ENCODE assay signal across 1 cellular context in the genomic region with DNA sequence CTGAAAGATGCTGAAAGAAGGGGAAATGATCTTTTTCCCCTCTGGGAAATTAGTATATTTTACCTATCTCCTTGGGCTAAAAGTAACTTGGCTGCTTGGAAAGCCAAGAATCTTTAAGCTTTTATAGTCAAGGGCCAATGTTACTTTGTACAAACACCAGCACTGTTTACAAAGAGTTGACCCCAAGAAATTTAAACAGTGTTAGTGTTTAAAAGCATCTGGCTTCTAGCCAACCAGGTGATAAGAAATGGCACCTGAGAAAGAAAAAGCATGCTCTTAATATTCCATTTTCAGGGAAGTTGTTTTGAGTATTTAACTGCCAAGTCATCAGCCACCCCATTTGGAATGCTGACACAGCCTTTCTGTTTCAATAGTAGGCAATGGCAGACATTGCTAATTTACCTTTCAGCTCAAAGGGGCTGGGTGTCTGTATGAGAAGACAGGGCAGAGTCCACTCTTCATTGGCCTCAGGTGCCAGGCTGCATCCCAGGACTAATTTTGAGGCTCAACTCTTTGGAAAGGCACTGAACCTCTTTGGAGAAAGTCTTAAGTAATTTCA.
TF ChIP-seq lines count a peak whose summit lies in the region.

No MANE protein-coding gene starts in this region.

TF ChIP-seq in GM23338, 12 proteins besides CTCF, POLR2A, EP300 and RAD21:
- TF ChIP-seq, protein P1, sequence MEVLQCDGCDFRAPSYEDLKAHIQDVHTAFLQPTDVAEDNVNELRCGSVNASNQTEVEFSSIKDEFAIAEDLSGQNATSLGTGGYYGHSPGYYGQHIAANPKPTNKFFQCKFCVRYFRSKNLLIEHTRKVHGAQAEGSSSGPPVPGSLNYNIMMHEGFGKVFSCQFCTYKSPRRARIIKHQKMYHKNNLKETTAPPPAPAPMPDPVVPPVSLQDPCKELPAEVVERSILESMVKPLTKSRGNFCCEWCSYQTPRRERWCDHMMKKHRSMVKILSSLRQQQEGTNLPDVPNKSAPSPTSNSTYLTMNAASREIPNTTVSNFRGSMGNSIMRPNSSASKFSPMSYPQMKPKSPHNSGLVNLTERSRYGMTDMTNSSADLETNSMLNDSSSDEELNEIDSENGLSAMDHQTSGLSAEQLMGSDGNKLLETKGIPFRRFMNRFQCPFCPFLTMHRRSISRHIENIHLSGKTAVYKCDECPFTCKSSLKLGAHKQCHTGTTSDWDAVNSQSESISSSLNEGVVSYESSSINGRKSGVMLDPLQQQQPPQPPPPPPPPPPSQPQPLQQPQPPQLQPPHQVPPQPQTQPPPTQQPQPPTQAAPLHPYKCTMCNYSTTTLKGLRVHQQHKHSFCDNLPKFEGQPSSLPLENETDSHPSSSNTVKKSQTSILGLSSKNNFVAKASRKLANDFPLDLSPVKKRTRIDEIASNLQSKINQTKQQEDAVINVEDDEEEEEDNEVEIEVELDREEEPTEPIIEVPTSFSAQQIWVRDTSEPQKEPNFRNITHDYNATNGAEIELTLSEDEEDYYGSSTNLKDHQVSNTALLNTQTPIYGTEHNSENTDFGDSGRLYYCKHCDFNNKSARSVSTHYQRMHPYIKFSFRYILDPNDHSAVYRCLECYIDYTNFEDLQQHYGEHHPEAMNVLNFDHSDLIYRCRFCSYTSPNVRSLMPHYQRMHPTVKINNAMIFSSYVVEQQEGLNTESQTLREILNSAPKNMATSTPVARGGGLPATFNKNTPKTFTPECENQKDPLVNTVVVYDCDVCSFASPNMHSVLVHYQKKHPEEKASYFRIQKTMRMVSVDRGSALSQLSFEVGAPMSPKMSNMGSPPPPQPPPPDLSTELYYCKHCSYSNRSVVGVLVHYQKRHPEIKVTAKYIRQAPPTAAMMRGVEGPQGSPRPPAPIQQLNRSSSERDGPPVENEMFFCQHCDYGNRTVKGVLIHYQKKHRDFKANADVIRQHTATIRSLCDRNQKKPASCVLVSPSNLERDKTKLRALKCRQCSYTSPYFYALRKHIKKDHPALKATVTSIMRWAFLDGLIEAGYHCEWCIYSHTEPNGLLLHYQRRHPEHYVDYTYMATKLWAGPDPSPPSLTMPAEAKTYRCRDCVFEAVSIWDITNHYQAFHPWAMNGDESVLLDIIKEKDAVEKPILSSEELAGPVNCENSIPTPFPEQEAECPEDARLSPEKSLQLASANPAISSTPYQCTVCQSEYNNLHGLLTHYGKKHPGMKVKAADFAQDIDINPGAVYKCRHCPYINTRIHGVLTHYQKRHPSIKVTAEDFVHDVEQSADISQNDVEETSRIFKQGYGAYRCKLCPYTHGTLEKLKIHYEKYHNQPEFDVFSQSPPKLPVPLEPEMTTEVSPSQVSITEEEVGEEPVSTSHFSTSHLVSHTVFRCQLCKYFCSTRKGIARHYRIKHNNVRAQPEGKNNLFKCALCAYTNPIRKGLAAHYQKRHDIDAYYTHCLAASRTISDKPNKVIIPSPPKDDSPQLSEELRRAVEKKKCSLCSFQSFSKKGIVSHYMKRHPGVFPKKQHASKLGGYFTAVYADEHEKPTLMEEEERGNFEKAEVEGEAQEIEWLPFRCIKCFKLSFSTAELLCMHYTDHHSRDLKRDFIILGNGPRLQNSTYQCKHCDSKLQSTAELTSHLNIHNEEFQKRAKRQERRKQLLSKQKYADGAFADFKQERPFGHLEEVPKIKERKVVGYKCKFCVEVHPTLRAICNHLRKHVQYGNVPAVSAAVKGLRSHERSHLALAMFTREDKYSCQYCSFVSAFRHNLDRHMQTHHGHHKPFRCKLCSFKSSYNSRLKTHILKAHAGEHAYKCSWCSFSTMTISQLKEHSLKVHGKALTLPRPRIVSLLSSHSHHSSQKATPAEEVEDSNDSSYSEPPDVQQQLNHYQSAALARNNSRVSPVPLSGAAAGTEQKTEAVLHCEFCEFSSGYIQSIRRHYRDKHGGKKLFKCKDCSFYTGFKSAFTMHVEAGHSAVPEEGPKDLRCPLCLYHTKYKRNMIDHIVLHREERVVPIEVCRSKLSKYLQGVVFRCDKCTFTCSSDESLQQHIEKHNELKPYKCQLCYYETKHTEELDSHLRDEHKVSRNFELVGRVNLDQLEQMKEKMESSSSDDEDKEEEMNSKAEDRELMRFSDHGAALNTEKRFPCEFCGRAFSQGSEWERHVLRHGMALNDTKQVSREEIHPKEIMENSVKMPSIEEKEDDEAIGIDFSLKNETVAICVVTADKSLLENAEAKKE (CRISPR knock-in tag; IDR thresholded peaks at IDR 0.05): no peak
- TF ChIP-seq NANOG (IDR thresholded peaks at IDR 0.05; ENCODE audit: borderline replicate concordance) (no peak), CREB1 (CRISPR knock-in tag; IDR thresholded peaks at IDR 0.05; ENCODE audit: low read depth) (no peak), ZNF114 (CRISPR knock-in tag; IDR thresholded peaks at IDR 0.05) (no peak), POLR2AphosphoS5 (IDR thresholded peaks at IDR 0.05; ENCODE audit: low read depth) (no peak), EZH2 (IDR thresholded peaks at IDR 0.05; ENCODE audit: low read depth, unreplicated experiment) (no peak)
- TF ChIP-seq, protein P2, sequence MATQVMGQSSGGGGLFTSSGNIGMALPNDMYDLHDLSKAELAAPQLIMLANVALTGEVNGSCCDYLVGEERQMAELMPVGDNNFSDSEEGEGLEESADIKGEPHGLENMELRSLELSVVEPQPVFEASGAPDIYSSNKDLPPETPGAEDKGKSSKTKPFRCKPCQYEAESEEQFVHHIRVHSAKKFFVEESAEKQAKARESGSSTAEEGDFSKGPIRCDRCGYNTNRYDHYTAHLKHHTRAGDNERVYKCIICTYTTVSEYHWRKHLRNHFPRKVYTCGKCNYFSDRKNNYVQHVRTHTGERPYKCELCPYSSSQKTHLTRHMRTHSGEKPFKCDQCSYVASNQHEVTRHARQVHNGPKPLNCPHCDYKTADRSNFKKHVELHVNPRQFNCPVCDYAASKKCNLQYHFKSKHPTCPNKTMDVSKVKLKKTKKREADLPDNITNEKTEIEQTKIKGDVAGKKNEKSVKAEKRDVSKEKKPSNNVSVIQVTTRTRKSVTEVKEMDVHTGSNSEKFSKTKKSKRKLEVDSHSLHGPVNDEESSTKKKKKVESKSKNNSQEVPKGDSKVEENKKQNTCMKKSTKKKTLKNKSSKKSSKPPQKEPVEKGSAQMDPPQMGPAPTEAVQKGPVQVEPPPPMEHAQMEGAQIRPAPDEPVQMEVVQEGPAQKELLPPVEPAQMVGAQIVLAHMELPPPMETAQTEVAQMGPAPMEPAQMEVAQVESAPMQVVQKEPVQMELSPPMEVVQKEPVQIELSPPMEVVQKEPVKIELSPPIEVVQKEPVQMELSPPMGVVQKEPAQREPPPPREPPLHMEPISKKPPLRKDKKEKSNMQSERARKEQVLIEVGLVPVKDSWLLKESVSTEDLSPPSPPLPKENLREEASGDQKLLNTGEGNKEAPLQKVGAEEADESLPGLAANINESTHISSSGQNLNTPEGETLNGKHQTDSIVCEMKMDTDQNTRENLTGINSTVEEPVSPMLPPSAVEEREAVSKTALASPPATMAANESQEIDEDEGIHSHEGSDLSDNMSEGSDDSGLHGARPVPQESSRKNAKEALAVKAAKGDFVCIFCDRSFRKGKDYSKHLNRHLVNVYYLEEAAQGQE (IDR thresholded peaks at IDR 0.05; ENCODE audit: unreplicated experiment): no peak
TF ChIP-seq in GM23338: peak in this region for 0.
